26 cellular contexts compared by ENCODE assay signal in genomic region chr10:97175586-97175985, GRCh38. TPM values are rescaled to one million over a fixed set of nuclear protein-coding genes. Genes with fewer than 3 reads are reported as not detected.
"Had no signal": no experiment of that assay in that cellular context is flagged by ENCODE, and none has a peak within 500 bp of the region (broad histone marks: within the 10 kb centered on the region; RNA-seq: fewer than 3 reads in every experiment).

No MANE protein-coding gene starts in this region.

- H3K9me3 ChIP-seq: esophagus muscularis mucosa, gastroesophageal sphincter, heart left ventricle, left lung, lower lobe of right lung had no signal

- H3K36me3 Mint-ChIP-seq: immature natural killer cell had no signal

- H2AFZ ChIP-seq: hepatocyte had no signal

- FAIRE-seq: colon, endometrium, frontal cortex had no signal

- H3K4me1 Mint-ChIP-seq: immature natural killer cell had no signal

- ATAC-seq: effector memory CD8-positive, alpha-beta T cell; foreskin keratinocyte; gastroesophageal sphincter; heart left ventricle; left cardiac atrium; left lung; lower lobe of right lung had no signal

- H3K36me3 ChIP-seq: esophagus muscularis mucosa, gastroesophageal sphincter, heart left ventricle, left lung, lower lobe of right lung had no signal

- H3K4me3 ChIP-seq: esophagus muscularis mucosa, gastroesophageal sphincter, heart left ventricle, hepatocyte, left lung, lower lobe of right lung had no signal

- H3K27ac Mint-ChIP-seq: dendritic cell treated with granulocyte-macrophage colony-stimulating factor and Interleukin-4, amounts not matched to agents 40 ng/mL and 50 ng/mL, for 4 days; effector memory CD8-positive, alpha-beta T cell; endodermal cell; immature natural killer cell had no signal

- H3K27ac ChIP-seq: epithelial cell of prostate, esophagus muscularis mucosa, foreskin keratinocyte, gastroesophageal sphincter, heart left ventricle, hepatocyte, left lung, lower lobe of right lung had no signal

- H3K79me2 ChIP-seq: hepatocyte had no signal

- H3K9me3 Mint-ChIP-seq: dendritic cell treated with granulocyte-macrophage colony-stimulating factor and Interleukin-4, amounts not matched to agents 40 ng/mL and 50 ng/mL, for 4 days; effector memory CD8-positive, alpha-beta T cell; endodermal cell; immature natural killer cell had no signal

- H3K4me2 ChIP-seq: hepatocyte had no signal

- H3K4me1 ChIP-seq: foreskin keratinocyte, left lung, lower lobe of right lung had no signal

- H3K4me3 Mint-ChIP-seq: dendritic cell treated with granulocyte-macrophage colony-stimulating factor and Interleukin-4, amounts not matched to agents 40 ng/mL and 50 ng/mL, for 4 days; effector memory CD8-positive, alpha-beta T cell; endodermal cell; immature natural killer cell had no signal

- DNase-seq: cortex of kidney; effector CD8-positive, alpha-beta T cell; effector memory CD8-positive, alpha-beta T cell; endodermal cell; erythroblast; foreskin keratinocyte; heart left ventricle; hypothalamus; immature natural killer cell; islet precursor cell; left cardiac atrium; left lung; lower lobe of right lung; mesenchymal stem cell; midbrain had no signal

RNA-seq across cellular contexts. Expression of gene SLIT1, which starts 10.2 kb away (rescaled TPM):
- total RNA-seq: dermis microvascular lymphatic vessel endothelial cell, fibroblast of villous mesenchyme, foreskin keratinocyte, lung microvascular endothelial cell had no signal
